In the genomic region with DNA sequence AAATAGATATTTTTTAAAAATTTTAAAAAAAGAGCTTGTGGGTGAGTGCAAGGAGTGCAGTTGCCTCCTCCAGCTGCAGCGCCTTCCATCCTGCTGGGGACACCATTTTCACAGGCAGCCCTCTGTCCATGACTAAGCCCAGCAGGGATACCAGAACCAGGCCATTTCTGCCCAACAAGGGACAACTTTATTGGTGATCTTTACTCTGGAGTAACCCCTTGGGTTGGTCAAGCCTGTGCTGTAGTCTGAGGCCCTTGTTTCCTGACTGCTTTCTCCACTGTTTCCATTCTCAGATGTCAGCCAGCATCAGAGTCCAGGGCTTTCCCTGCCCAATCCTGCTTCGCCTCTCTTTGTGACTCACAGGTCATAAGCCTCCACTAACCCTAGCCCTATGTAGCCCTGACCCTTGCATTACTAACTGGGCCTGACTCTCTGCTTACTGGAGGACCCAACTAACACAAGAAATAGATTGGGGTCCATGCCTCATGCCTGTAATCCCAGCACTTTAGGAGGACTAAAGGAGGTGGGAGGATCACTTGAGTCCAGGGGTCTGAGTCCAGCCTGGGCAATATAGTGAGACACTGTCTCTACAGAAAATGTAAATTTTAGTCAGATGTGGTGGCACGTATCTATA, we compare ENCODE assay signal across 13 cellular contexts. TPM values are rescaled to one million over a fixed set of nuclear protein-coding genes. Genes with fewer than 3 reads are reported as not detected.
DNase-seq lines count a peak whose midpoint lies in the region; ATAC-seq, FAIRE-seq and TF ChIP-seq lines count a peak whose summit lies in the region.
"Had no signal": no experiment of that assay in that cellular context is flagged by ENCODE, and none has a peak within 500 bp of the region (broad histone marks: within the 10 kb centered on the region; RNA-seq: fewer than 3 reads in every experiment).

No MANE protein-coding gene starts in this region.

- no peaks in the 10 kb centered on the region for H3K9me3 Mint-ChIP-seq in activated naive CD4-positive, alpha-beta T cell treated with anti-CD3 and anti-CD28 coated beads, Interleukin-2, amount 10 ng/mL, durations not matched to agents 7 days and 5 days
- H3K9me3 Mint-ChIP-seq in activated CD8-positive, alpha-beta T cell treated with anti-CD3 and anti-CD28 coated beads, Interleukin-2, amount 10 ng/mL, durations not matched to agents 7 days and 5 days (ENCODE audit: insufficient read depth) = no peaks in the 10 kb centered on the region

- intact Hi-C loops in right lobe of liver (cut with DNase I) = no loop called here
- intact Hi-C loops in upper lobe of right lung (cut with DNase I) = no loop called here

- no peak overlapping the region for H3K4me3 Mint-ChIP-seq in activated naive CD4-positive, alpha-beta T cell treated with anti-CD3 and anti-CD28 coated beads, Interleukin-2, amount 10 ng/mL, durations not matched to agents 7 days and 5 days
- H3K4me3 Mint-ChIP-seq in activated CD8-positive, alpha-beta T cell treated with anti-CD3 and anti-CD28 coated beads, Interleukin-2, amount 10 ng/mL, durations not matched to agents 7 days and 5 days = peak overlapping the region; percentile 3

- H3K9me3 ChIP-seq in right lobe of liver (no peaks in the 10 kb centered on the region), upper lobe of right lung (no peaks in the 10 kb centered on the region)

- peak overlapping the region in 1 of 3 donors; percentile 5 for H3K27ac ChIP-seq in right lobe of liver
- peak overlapping the region; percentile 89 for H3K27ac ChIP-seq in upper lobe of right lung
- H3K27ac ChIP-seq: foreskin keratinocyte had no signal

- TF ChIP-seq POLR2A in right lobe of liver (IDR thresholded peaks at IDR 0.05) = no peak

- ATAC-seq in activated CD8-positive, alpha-beta T cell treated with anti-CD3 and anti-CD28 coated beads, Interleukin-2, amount 10 ng/mL, durations not matched to agents 7 days and 5 days = no peak
- ATAC-seq in right lobe of liver (peak in 3 of 4 donors; percentile 22 to 71 (median 22)), upper lobe of right lung (no peak), GM21526 (IDR thresholded peaks at IDR 0.05; ENCODE audit: low FRiP score, unreplicated experiment) (no peak)
- ATAC-seq: foreskin keratinocyte had no signal

- H3K27me3 ChIP-seq in right lobe of liver = no peaks in the 10 kb centered on the region
- H3K27me3 ChIP-seq in upper lobe of right lung = no peaks in the 10 kb centered on the region
- H3K27me3 ChIP-seq: dorsolateral prefrontal cortex, foreskin keratinocyte had no signal

- H3K27me3 Mint-ChIP-seq in activated naive CD4-positive, alpha-beta T cell treated with anti-CD3 and anti-CD28 coated beads, Interleukin-2, amount 10 ng/mL, durations not matched to agents 7 days and 5 days = no peaks in the 10 kb centered on the region
- H3K27me3 Mint-ChIP-seq in activated CD8-positive, alpha-beta T cell treated with anti-CD3 and anti-CD28 coated beads, Interleukin-2, amount 10 ng/mL, durations not matched to agents 7 days and 5 days (ENCODE audit: low read depth) = no peaks in the 10 kb centered on the region

- CTCF ChIA-PET in activated naive CD4-positive, alpha-beta T cell treated with anti-CD3 and anti-CD28 coated beads, Interleukin-2, amount 10 ng/mL, durations not matched to agents 7 days and 5 days (lab: Charles Lee) = interaction anchor here (1.4 to 1.6 kb wide), 2 partner anchors 11 to 84 kb away, joined by 3 to 4 read pairs; a partner anchor contains a TSS
- CTCF ChIA-PET in activated CD8-positive, alpha-beta T cell treated with anti-CD3 and anti-CD28 coated beads, Interleukin-2, amount 10 ng/mL, durations not matched to agents 7 days and 5 days (lab: Charles Lee) = interaction anchor here (1.1 to 1.7 kb wide), 3 partner anchors 9 to 40 kb away, joined by 3 to 5 read pairs (median 4); a partner anchor contains a TSS

- peaks cover 46% of the 10 kb centered on the region for H3K4me1 Mint-ChIP-seq in activated naive CD4-positive, alpha-beta T cell treated with anti-CD3 and anti-CD28 coated beads, Interleukin-2, amount 10 ng/mL, durations not matched to agents 7 days and 5 days
- peaks cover 31% of the 10 kb centered on the region for H3K4me1 Mint-ChIP-seq in activated CD8-positive, alpha-beta T cell treated with anti-CD3 and anti-CD28 coated beads, Interleukin-2, amount 10 ng/mL, durations not matched to agents 7 days and 5 days (ENCODE audit: low read depth)

- H3K27ac Mint-ChIP-seq in activated naive CD4-positive, alpha-beta T cell treated with anti-CD3 and anti-CD28 coated beads, Interleukin-2, amount 10 ng/mL, durations not matched to agents 7 days and 5 days = peak overlapping the region; percentile 84
- H3K27ac Mint-ChIP-seq in activated CD8-positive, alpha-beta T cell treated with anti-CD3 and anti-CD28 coated beads, Interleukin-2, amount 10 ng/mL, durations not matched to agents 7 days and 5 days = peak overlapping the region; percentile 40

- POLR2A ChIA-PET in activated CD8-positive, alpha-beta T cell treated with anti-CD3 and anti-CD28 coated beads, Interleukin-2, amount 10 ng/mL, durations not matched to agents 7 days and 5 days (lab: Charles Lee) = interaction anchor here (0.5 to 2.1 kb wide), 6 partner anchors 8 to 216 kb away, joined by 3 to 25 read pairs (median 6); a partner anchor contains a TSS

- WGBS in right lobe of liver (ENCODE audit: insufficient coverage, low coverage, low lambda C conversion rate, missing lambda C conversion rate) = 91% methylated on average over 3 of the region's 3 CpGs

- no peak for DNase-seq in activated naive CD4-positive, alpha-beta T cell treated with anti-CD3 and anti-CD28 coated beads, Interleukin-2, amount 10 ng/mL, durations not matched to agents 7 days and 5 days
- DNase-seq in activated naive CD4-positive, alpha-beta T cell treated with anti-CD3 and anti-CD28 coated beads, Interleukin-2, amount 50 U/mL, for 16 hours = no peak
- DNase-seq in activated CD8-positive, alpha-beta T cell treated with anti-CD3 and anti-CD28 coated beads, Interleukin-2, amount 10 ng/mL, durations not matched to agents 7 days and 5 days = no peak
- DNase-seq in right lobe of liver = no peak
- DNase-seq in upper lobe of right lung = no peak
- DNase-seq in NAMALWA (ENCODE audit: low spot score) = no peak
- DNase-seq in HTR-8/SVneo (ENCODE audit: insufficient read length, low spot score) = no peak
- DNase-seq: dorsolateral prefrontal cortex, foreskin keratinocyte, KBM-7, NCI-H2081 treated with DMSO at 0.1 percent for 48 hours had no signal

- no peak for TF ChIP-seq CTCF in right lobe of liver (IDR thresholded peaks at IDR 0.05)
- TF ChIP-seq CTCF in upper lobe of right lung (IDR thresholded peaks at IDR 0.05) = no peak

- FAIRE-seq in HTR-8/SVneo (lab: Jason Lieb, UNC) = no peak
- FAIRE-seq: keratinocyte had no signal

- H3K4me3 ChIP-seq in right lobe of liver (no peak overlapping the region), upper lobe of right lung (no peak overlapping the region)

- H3K36me3 Mint-ChIP-seq in activated naive CD4-positive, alpha-beta T cell treated with anti-CD3 and anti-CD28 coated beads, Interleukin-2, amount 10 ng/mL, durations not matched to agents 7 days and 5 days = peaks cover 4% of the 10 kb centered on the region
- H3K36me3 Mint-ChIP-seq in activated CD8-positive, alpha-beta T cell treated with anti-CD3 and anti-CD28 coated beads, Interleukin-2, amount 10 ng/mL, durations not matched to agents 7 days and 5 days (ENCODE audit: low read depth) = no peaks in the 10 kb centered on the region

- peaks cover 0 to 6% (median 0%) of the 10 kb centered on the region in 4 donors for H3K4me1 ChIP-seq in right lobe of liver
- peaks cover 40% of the 10 kb centered on the region for H3K4me1 ChIP-seq in upper lobe of right lung

- H3K36me3 ChIP-seq in right lobe of liver = no peaks in the 10 kb centered on the region
- no peaks in the 10 kb centered on the region for H3K36me3 ChIP-seq in upper lobe of right lung

RNA-seq across cellular contexts. Expression of a gene that starts 8.7 kb away (rescaled TPM):
- total RNA-seq in activated CD8-positive, alpha-beta T cell treated with anti-CD3 and anti-CD28 coated beads, Interleukin-2, amount 10 ng/mL, durations not matched to agents 7 days and 5 days = 10 to 100 TPM; 22.9 to 24.1 TPM
- total RNA-seq in right lobe of liver (10 to 100 TPM in 1 of 6 experiments, 1 to 10 TPM in 5; 7.8 to 10.3 (median 9.5) TPM), upper lobe of right lung (20.4 TPM)

RNA-seq across cellular contexts. Expression of a gene that starts 12.7 kb away (rescaled TPM):
- 1 to 10 TPM; 4.7 to 5.1 TPM for total RNA-seq in activated CD8-positive, alpha-beta T cell treated with anti-CD3 and anti-CD28 coated beads, Interleukin-2, amount 10 ng/mL, durations not matched to agents 7 days and 5 days
- total RNA-seq in right lobe of liver (1 to 10 TPM; 1.6 to 2.7 (median 1.8) TPM), upper lobe of right lung (15.1 TPM)

Comparison
In these comparisons a context has a peak if more than half of its experiments do, and no peak if none do; other contexts are left out.
1. ATAC-seq: peak in right lobe of liver (3 of 4); none in activated CD8-positive, alpha-beta T cell treated with anti-CD3 and anti-CD28 coated beads, Interleukin-2, amount 10 ng/mL, durations not matched to agents 7 days and 5 days (single experiment), upper lobe of right lung (single experiment) and GM21526 (single experiment).